10 cellular contexts compared by ENCODE assay signal in genomic region chr7:149866817-149867447, GRCh38. TPM values are rescaled to one million over a fixed set of nuclear protein-coding genes. Genes with fewer than 3 reads are reported as not detected.
DNase-seq lines count a peak whose midpoint lies in the region; ATAC-seq and TF ChIP-seq lines count a peak whose summit lies in the region.
"Had no signal": no experiment of that assay in that cellular context is flagged by ENCODE, and none has a peak within 500 bp of the region (broad histone marks: within the 10 kb centered on the region; RNA-seq: fewer than 3 reads in every experiment).

No MANE protein-coding gene starts in this region.

- POLR2A ChIA-PET in activated CD8-positive, alpha-beta T cell treated with anti-CD3 and anti-CD28 coated beads for 36 hours (lab: Charles Lee): interaction anchor here (1.2 kb wide), 1 partner anchor 28 kb away, joined by 4 read pairs; no protein-coding TSS in a partner anchor

- H3K9me3 ChIP-seq in BLaER1 (no peaks in the 10 kb centered on the region), BE2C (no peaks in the 10 kb centered on the region)
- H3K9me3 ChIP-seq: ascending aorta, Peyer's patch had no signal

- H3K9ac ChIP-seq in BLaER1: no peak overlapping the region

- H3K36me3 ChIP-seq in BLaER1 (peaks cover 4% of the 10 kb centered on the region; the same call in 1 of the 2 replicates), BE2C (no peaks in the 10 kb centered on the region)

- H3K4me3 ChIP-seq in BLaER1 (no peak overlapping the region), fibroblast of villous mesenchyme (ENCODE audit: low read depth, low read length) (no peak overlapping the region), BE2C (ENCODE audit: low read depth, low read length) (no peak overlapping the region)
- H3K4me3 ChIP-seq: ascending aorta, Peyer's patch had no signal

- no peaks in the 10 kb centered on the region for H4K20me1 ChIP-seq in BLaER1

- CTCF ChIA-PET in activated CD8-positive, alpha-beta T cell treated with anti-CD3 and anti-CD28 coated beads for 36 hours (lab: Charles Lee): no interaction called here

- H3K4me1 ChIP-seq in BLaER1 (peaks cover 99% of the 10 kb centered on the region), BE2C (no peaks in the 10 kb centered on the region)
- H3K4me1 ChIP-seq: ascending aorta had no signal

- H3K4me1 Mint-ChIP-seq in activated CD8-positive, alpha-beta T cell treated with anti-CD3 and anti-CD28 coated beads for 36 hours (ENCODE audit: low read depth): peaks cover 87% of the 10 kb centered on the region

- no peaks in the 10 kb centered on the region for H3K27me3 Mint-ChIP-seq in activated CD8-positive, alpha-beta T cell treated with anti-CD3 and anti-CD28 coated beads for 36 hours

- H3K4me2 ChIP-seq in BLaER1: peak overlapping the region; percentile 97

- DNase-seq in HCEC 1CT (peak; percentile 5), fibroblast of villous mesenchyme (ENCODE audit: low read depth) (peak; percentile 13), BE2C (no peak), SHP77 (lab: John Stamatoyannopoulos, UW) (no peak)
- DNase-seq in activated CD8-positive, alpha-beta T cell treated with anti-CD3 and anti-CD28 coated beads for 36 hours: no peak
- DNase-seq: Peyer's patch had no signal

- intact Hi-C loops in activated CD8-positive, alpha-beta T cell treated with anti-CD3 and anti-CD28 coated beads for 36 hours (cut with micrococcal nuclease): no loop called here

- H3K27me3 ChIP-seq in BLaER1 (no peaks in the 10 kb centered on the region), BE2C (no peaks in the 10 kb centered on the region)
- H3K27me3 ChIP-seq: ascending aorta, Peyer's patch had no signal

- peak overlapping the region; percentile 78 for H3K27ac ChIP-seq in BLaER1
- H3K27ac ChIP-seq: ascending aorta had no signal

- H3K9me3 Mint-ChIP-seq in activated CD8-positive, alpha-beta T cell treated with anti-CD3 and anti-CD28 coated beads for 36 hours: no peaks in the 10 kb centered on the region

- peaks cover 24% of the 10 kb centered on the region for H3K36me3 Mint-ChIP-seq in activated CD8-positive, alpha-beta T cell treated with anti-CD3 and anti-CD28 coated beads for 36 hours (ENCODE audit: low read depth)

- TF ChIP-seq CTCF in activated CD8-positive, alpha-beta T cell treated with anti-CD3 and anti-CD28 coated beads for 36 hours (IDR thresholded peaks at IDR 0.05): no peak
- no peak for TF ChIP-seq CTCF in fibroblast of villous mesenchyme (IDR thresholded peaks at IDR 0.05; ENCODE audit: insufficient read depth, low read depth, low read length)
- TF ChIP-seq CTCF in BE2C (IDR thresholded peaks at IDR 0.05; ENCODE audit: low read depth, low read length): no peak

- ATAC-seq in activated CD8-positive, alpha-beta T cell treated with anti-CD3 and anti-CD28 coated beads for 36 hours: no peak
- ATAC-seq in GM18498 (IDR thresholded peaks at IDR 0.05; ENCODE audit: unreplicated experiment) (no peak), GM21360 (IDR thresholded peaks at IDR 0.05; ENCODE audit: unreplicated experiment) (no peak)

- H3K27ac Mint-ChIP-seq in activated CD8-positive, alpha-beta T cell treated with anti-CD3 and anti-CD28 coated beads for 36 hours: peak overlapping the region; percentile 95

- peak overlapping the region; percentile 7 for H3K4me3 Mint-ChIP-seq in activated CD8-positive, alpha-beta T cell treated with anti-CD3 and anti-CD28 coated beads for 36 hours

RNA-seq across cellular contexts. Expression of gene ATP6V0E2, which starts 6.8 kb away (rescaled TPM):
- 10 to 100 TPM; 46.3 to 46.7 TPM for total RNA-seq in activated CD8-positive, alpha-beta T cell treated with anti-CD3 and anti-CD28 coated beads for 36 hours
- total RNA-seq in fibroblast of villous mesenchyme: 11.2 and 13.9 TPM in 2 replicates
- polyA plus RNA-seq in BE2C (2012; ENCODE audit: insufficient read depth, insufficient read length, low read depth): 226 TPM

RNA-seq across cellular contexts. Expression of gene ZNF862, which starts 28.8 kb away (rescaled TPM):
- total RNA-seq in activated CD8-positive, alpha-beta T cell treated with anti-CD3 and anti-CD28 coated beads for 36 hours: 10 to 100 TPM; 11.0 to 12.4 TPM
- total RNA-seq in fibroblast of villous mesenchyme: 7.4 and 8.2 TPM in 2 replicates
- polyA plus RNA-seq in BE2C (2012; ENCODE audit: insufficient read depth, insufficient read length, low read depth): 17.5 TPM

Comparison
In these comparisons a context has a peak if more than half of its experiments do, and no peak if none do; other contexts are left out.
1. DNase-seq: peak in HCEC 1CT (single experiment) and fibroblast of villous mesenchyme (single experiment); none in activated CD8-positive, alpha-beta T cell treated with anti-CD3 and anti-CD28 coated beads for 36 hours (single experiment), BE2C (single experiment) and SHP77 (0 of 2).